In genomic region chr6:30489081-30490030, GRCh38 we compare ENCODE assay signal across 8 cellular contexts. TPM values are rescaled to one million over a fixed set of nuclear protein-coding genes. Genes with fewer than 3 reads are reported as not detected.
DNase-seq lines count a peak whose midpoint lies in the region; ATAC-seq and TF ChIP-seq lines count a peak whose summit lies in the region.

Gene HLA-E (plus strand): TSS chr6:30489509. CDS start chr6:30489532, 23 bp downstream.

- H3K9me3 Mint-ChIP-seq in nephron = no peaks in the 10 kb centered on the region
- no peaks in the 10 kb centered on the region for H3K9me3 Mint-ChIP-seq in stimulated activated naive CD8-positive, alpha-beta T cell treated with anti-CD3 and anti-CD28 coated beads, Interleukin-15, Interleukin-2, amounts not matched to agents 100 ng/mL and 50 ng/mL, for 24 hours

- CTCF ChIA-PET in RWPE1 (lab: Yijun Ruan, JAX) = no interaction called here

- H3K27me3 ChIP-seq in KMS-11 (ENCODE audit: insufficient read depth, low read depth) = peaks cover 5% of the 10 kb centered on the region; the same call in 1 of the 2 replicates

- peaks cover 17% of the 10 kb centered on the region for H3K36me3 Mint-ChIP-seq in nephron (ENCODE audit: low read depth)
- peaks cover 52% of the 10 kb centered on the region for H3K36me3 Mint-ChIP-seq in stimulated activated naive CD8-positive, alpha-beta T cell treated with anti-CD3 and anti-CD28 coated beads, Interleukin-15, Interleukin-2, amounts not matched to agents 100 ng/mL and 50 ng/mL, for 24 hours (ENCODE audit: low read depth)

- H3K4me3 ChIP-seq in KMS-11 (IDR thresholded peaks at IDR 0.05; ENCODE audit: insufficient read depth, low read depth, low read length) = no peak within 1 kb of the TSS
- peak within 1 kb of the TSS; percentile 93 for H3K4me3 ChIP-seq in fibroblast of the aortic adventitia (ENCODE audit: low read depth, low read length)

- peak within 1 kb of the TSS; percentile 93 to 98 (median 98) for H3K4me3 Mint-ChIP-seq in nephron
- H3K4me3 Mint-ChIP-seq in stimulated activated naive CD8-positive, alpha-beta T cell treated with anti-CD3 and anti-CD28 coated beads, Interleukin-15, Interleukin-2, amounts not matched to agents 100 ng/mL and 50 ng/mL, for 24 hours = peak within 1 kb of the TSS; percentile 96

- TF ChIP-seq CTCF in KMS-11 (conservative IDR thresholded peaks at IDR 0.05; ENCODE audit: low read depth, low read length) (no peak), RWPE1 (conservative IDR thresholded peaks at IDR 0.05; ENCODE audit: low read depth) (no peak), fibroblast of the aortic adventitia (IDR thresholded peaks at IDR 0.05; ENCODE audit: insufficient read depth, low read length) (no peak), nephron (IDR thresholded peaks at IDR 0.05; ENCODE audit: unreplicated experiment in 3 of 3) (no peak)

- peak; percentile 77 for ATAC-seq in GM21723 (IDR thresholded peaks at IDR 0.05; ENCODE audit: unreplicated experiment)

- no peaks in the 10 kb centered on the region for H3K36me3 ChIP-seq in KMS-11 (ENCODE audit: insufficient read depth)

- peaks cover 10% of the 10 kb centered on the region; the same call in 1 of the 2 replicates for H3K79me2 ChIP-seq in KMS-11 (ENCODE audit: insufficient read depth, low read depth)

- peaks cover 16% of the 10 kb centered on the region for H3K4me1 Mint-ChIP-seq in nephron
- peaks cover 54% of the 10 kb centered on the region for H3K4me1 Mint-ChIP-seq in stimulated activated naive CD8-positive, alpha-beta T cell treated with anti-CD3 and anti-CD28 coated beads, Interleukin-15, Interleukin-2, amounts not matched to agents 100 ng/mL and 50 ng/mL, for 24 hours (ENCODE audit: low read depth)

- peaks cover 12% of the 10 kb centered on the region for H3K4me1 ChIP-seq in KMS-11 (ENCODE audit: low read depth, poor library complexity, severe bottlenecking)

- H2AFZ ChIP-seq in KMS-11 (ENCODE audit: low read depth) = peak within 1 kb of the TSS; percentile 65

- peak within 1 kb of the TSS; percentile 70 to 93 (median 92) for H3K27ac Mint-ChIP-seq in nephron
- H3K27ac Mint-ChIP-seq in stimulated activated naive CD8-positive, alpha-beta T cell treated with anti-CD3 and anti-CD28 coated beads, Interleukin-15, Interleukin-2, amounts not matched to agents 100 ng/mL and 50 ng/mL, for 24 hours = peak within 1 kb of the TSS; percentile 91

- peaks cover 24% of the 10 kb centered on the region for H3K27me3 Mint-ChIP-seq in nephron (ENCODE audit: low read depth)
- H3K27me3 Mint-ChIP-seq in stimulated activated naive CD8-positive, alpha-beta T cell treated with anti-CD3 and anti-CD28 coated beads, Interleukin-15, Interleukin-2, amounts not matched to agents 100 ng/mL and 50 ng/mL, for 24 hours = no peaks in the 10 kb centered on the region

- DNase-seq in DMS79 (lab: John Stamatoyannopoulos, UW) (peak; percentile 82), RWPE1 (ENCODE audit: low spot score) (peak; percentile 94), fibroblast of the aortic adventitia (ENCODE audit: low read depth) (peak; percentile 100)
- DNase-seq in activated effector memory CD4-positive, alpha-beta T cell treated with Interleukin-2 at 50 U/mL for 16 hours = peak; percentile 78

- H3K9ac ChIP-seq in KMS-11 = peak within 1 kb of the TSS; percentile 75

- POLR2A ChIA-PET in RWPE1 (lab: Yijun Ruan, JAX; ENCODE audit: low non-redundant PET) = no interaction called here

- peak within 1 kb of the TSS; percentile 68 for H3K4me2 ChIP-seq in KMS-11

- H3K27ac ChIP-seq in KMS-11 = peak within 1 kb of the TSS; percentile 73
- H3K27ac ChIP-seq in RWPE1 = peak within 1 kb of the TSS; percentile 92

- H4K20me1 ChIP-seq in KMS-11 (ENCODE audit: insufficient read depth) = no peaks in the 10 kb centered on the region

RNA-seq across cellular contexts. Expression of gene HLA-E, which starts in this region (rescaled TPM):
- 115 and 227 TPM in 2 replicates for total RNA-seq in fibroblast of the aortic adventitia (ENCODE audit: low replicate concordance)
